In genomic region chr17:39739885-39740356, GRCh38 we compare ENCODE assay signal across 10 cellular contexts. TPM values are rescaled to one million over a fixed set of nuclear protein-coding genes. Genes with fewer than 3 reads are reported as not detected.
DNase-seq lines count a peak whose midpoint lies in the region; ATAC-seq and TF ChIP-seq lines count a peak whose summit lies in the region.
"Had no signal": no experiment of that assay in that cellular context is flagged by ENCODE, and none has a peak within 500 bp of the region (broad histone marks: within the 10 kb centered on the region; RNA-seq: fewer than 3 reads in every experiment).

No MANE protein-coding gene starts in this region.

- H3K4me1 ChIP-seq in HUES64 (ENCODE audit: insufficient read depth, low read length) (peaks cover 16% of the 10 kb centered on the region), endocrine pancreas (ENCODE audit: control insufficient read depth, insufficient read depth, low read length) (no peaks in the 10 kb centered on the region), mucosa of rectum (ENCODE audit: control insufficient read depth in 2 of 2, insufficient read depth in 2 of 2, low read length in 2 of 2) (peaks cover 17 to 34% of the 10 kb centered on the region in 2 donors)

- H3K9me3 ChIP-seq in HUES64 (ENCODE audit: insufficient read depth, low read depth, low read length): no peaks in the 10 kb centered on the region
- H3K9me3 ChIP-seq in endocrine pancreas (ENCODE audit: control insufficient read depth, low read length): no peaks in the 10 kb centered on the region
- no peaks in the 10 kb centered on the region for H3K9me3 ChIP-seq in mucosa of rectum (ENCODE audit: control insufficient read depth in 2 of 2, low read length in 2 of 2)

- DNase-seq in AG20443 (ENCODE audit: low spot score): no peak
- no peak for DNase-seq in cerebellar nuclear complex (lab: John Stamatoyannopoulos, UW)
- DNase-seq: central memory CD4-positive, alpha-beta T cell had no signal

- H3K9ac ChIP-seq in HUES64 (ENCODE audit: low read depth, low read length): peak overlapping the region; percentile 64
- peak overlapping the region; percentile 58 for H3K9ac ChIP-seq in endocrine pancreas (ENCODE audit: control insufficient read depth, insufficient read depth, low read length)
- peak overlapping the region; percentile 80 to 85 for H3K9ac ChIP-seq in mucosa of rectum (ENCODE audit: low read depth in 1 of 2, low read length in 2 of 2)

- H3K27me3 ChIP-seq in HUES64 (ENCODE audit: insufficient read depth, low read length) (peaks cover 5% of the 10 kb centered on the region; the same call in 1 of the 2 replicates), endocrine pancreas (ENCODE audit: control insufficient read depth, insufficient read depth, low read length) (no peaks in the 10 kb centered on the region), mucosa of rectum (ENCODE audit: control insufficient read depth in 2 of 2, insufficient read depth in 2 of 2, low read length in 2 of 2) (peaks cover 0 to 14% of the 10 kb centered on the region in 2 donors)

- no peak for ATAC-seq in GM21526 (IDR thresholded peaks at IDR 0.05; ENCODE audit: low FRiP score, unreplicated experiment)
- ATAC-seq in HG02840 (IDR thresholded peaks at IDR 0.05; ENCODE audit: low FRiP score, unreplicated experiment): no peak
- ATAC-seq: activated CD4-positive, CD25-positive, alpha-beta regulatory T cell treated with anti-CD3 and anti-CD28 coated beads, Interleukin-2, amount 50 U/mL, for 24 hours had no signal

- H3K27ac ChIP-seq in 22Rv1 (peak overlapping the region; percentile 98), HUES64 (ENCODE audit: low read depth, low read length) (peak overlapping the region; percentile 94), mucosa of rectum (ENCODE audit: low read depth in 2 of 2, low read length in 2 of 2) (peak overlapping the region; percentile 94 to 95)

- 13% methylated on average over 9 of the region's 9 CpGs for WGBS in HUES64

- peaks cover 31% of the 10 kb centered on the region for H3K36me3 ChIP-seq in HUES64 (ENCODE audit: insufficient read depth, low read length)
- peaks cover 4% of the 10 kb centered on the region for H3K36me3 ChIP-seq in endocrine pancreas (ENCODE audit: control insufficient read depth, insufficient read depth, low read length)
- H3K36me3 ChIP-seq in mucosa of rectum (ENCODE audit: control insufficient read depth in 2 of 2, insufficient read depth in 2 of 2, low read length in 2 of 2): peaks cover 11 to 17% of the 10 kb centered on the region in 2 donors

- H3K4me3 ChIP-seq in HUES64 (ENCODE audit: low read length): peak overlapping the region; percentile 85
- no peak overlapping the region for H3K4me3 ChIP-seq in endocrine pancreas (ENCODE audit: control insufficient read depth, insufficient read depth, low read length)
- H3K4me3 ChIP-seq in mucosa of rectum (ENCODE audit: low read length in 2 of 2): peak overlapping the region; percentile 71 to 81

- no peak for TF ChIP-seq CTCF in 22Rv1 (IDR thresholded peaks at IDR 0.05)

RNA-seq across cellular contexts. Expression of gene GRB7, which starts 2.2 kb away (rescaled TPM):
- 15.8 TPM for polyA plus RNA-seq in HUES64 (2013, experiment 1 of 2)
- 14.2 TPM for polyA plus RNA-seq in HUES64 (2013, experiment 2 of 2)

RNA-seq across cellular contexts. Expression of gene MIEN1, which starts 9.6 kb away (rescaled TPM):
- 29.9 TPM for polyA plus RNA-seq in HUES64 (2013, experiment 1 of 2)
- 42.8 TPM for polyA plus RNA-seq in HUES64 (2013, experiment 2 of 2)

RNA-seq across cellular contexts. Expression of gene ERBB2, which starts 40.1 kb away (rescaled TPM):
- 138 TPM for polyA plus RNA-seq in HUES64 (2013, experiment 1 of 2)
- polyA plus RNA-seq in HUES64 (2013, experiment 2 of 2): 104 TPM

RNA-seq across cellular contexts. Expression of gene PGAP3, which starts 52.1 kb away (rescaled TPM):
- polyA plus RNA-seq in HUES64 (2013, experiment 1 of 2): 10.3 TPM
- polyA plus RNA-seq in HUES64 (2013, experiment 2 of 2): 8.7 TPM
